Comparison of ENCODE assay signal across 8 cellular contexts in the genomic region with DNA sequence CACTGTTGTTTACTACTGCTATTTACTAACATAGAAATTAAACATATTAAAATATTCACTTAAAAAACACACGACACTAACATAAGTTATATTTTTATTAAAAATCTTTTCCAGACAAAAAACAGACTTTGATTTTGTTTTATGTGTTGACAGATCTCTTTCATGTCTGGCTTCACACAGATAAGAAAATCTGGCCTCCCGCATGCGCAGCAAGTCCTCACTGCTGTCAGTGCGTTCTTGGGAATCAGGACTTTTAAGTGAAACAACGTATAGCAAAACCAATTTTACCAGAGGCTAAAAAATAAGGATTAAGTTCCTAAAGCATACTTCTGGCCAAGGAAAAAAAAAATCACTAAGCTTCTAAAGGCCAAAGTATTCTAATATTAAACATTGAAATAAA. TPM values are rescaled to one million over a fixed set of nuclear protein-coding genes. Genes with fewer than 3 reads are reported as not detected.
DNase-seq lines count a peak whose midpoint lies in the region; ATAC-seq, FAIRE-seq and TF ChIP-seq lines count a peak whose summit lies in the region.

No MANE protein-coding gene starts in this region.

- WGBS in H9 (ENCODE audit: extremely low coverage, insufficient read length, low lambda C conversion rate) = no CpG with 5 or more reads among the region's 5 CpGs

- no peak overlapping the region for H2BK20ac ChIP-seq in H9 (ENCODE audit: low read depth, low read length, poor library complexity, severe bottlenecking)

- H2AK5ac ChIP-seq in H9 (ENCODE audit: insufficient read length, low read length) = no peak overlapping the region

- H3K23ac ChIP-seq in H9 (ENCODE audit: insufficient read length, low read depth, low read length) = no peak overlapping the region

- H3K23me2 ChIP-seq in H9 (ENCODE audit: insufficient read length, low read depth, low read length, poor library complexity, severe bottlenecking) = peaks cover 5% of the 10 kb centered on the region

- ATAC-seq in HG03439 (IDR thresholded peaks at IDR 0.05; ENCODE audit: unreplicated experiment) = no peak

- H3K79me2 ChIP-seq in H9 (ENCODE audit: insufficient read depth, low read length) = peaks cover 29% of the 10 kb centered on the region

- H2BK120ac ChIP-seq in H9 (ENCODE audit: low read depth, low read length, poor library complexity, severe bottlenecking) = no peak overlapping the region

- TF ChIP-seq CTCF in H9 (conservative IDR thresholded peaks at IDR 0.05) (no peak), osteocyte (IDR thresholded peaks at IDR 0.05) (no peak), D721Med (IDR thresholded peaks at IDR 0.05; ENCODE audit: insufficient read depth, missing control alignments) (no peak)

- H3K9ac ChIP-seq in H9 (ENCODE audit: extremely low read depth, insufficient read length, low read length) (peak overlapping the region; percentile 53), SK-N-MC (ENCODE audit: insufficient read length) (peak overlapping the region; percentile 82), endocrine pancreas (ENCODE audit: control insufficient read depth, insufficient read depth, low read length) (peak overlapping the region; percentile 60)

- H2BK15ac ChIP-seq in H9 (ENCODE audit: low read depth, low read length) = no peak overlapping the region

- H3K9me3 ChIP-seq in H9 (ENCODE audit: control insufficient read depth, low read depth, low read length) (no peaks in the 10 kb centered on the region), SK-N-MC (ENCODE audit: low read depth, low read length) (no peaks in the 10 kb centered on the region), endocrine pancreas (ENCODE audit: control insufficient read depth, low read length) (no peaks in the 10 kb centered on the region)

- H4K20me1 ChIP-seq in H9 (ENCODE audit: control insufficient read depth, insufficient read depth, insufficient read length) = no peaks in the 10 kb centered on the region

- peaks cover 34% of the 10 kb centered on the region in 2 experiments for H3K4me1 Mint-ChIP-seq in H9
- H3K4me1 Mint-ChIP-seq in osteocyte (ENCODE audit: unreplicated experiment) = peaks cover 53% of the 10 kb centered on the region

- H3K18ac ChIP-seq in H9 (ENCODE audit: insufficient read length, low read depth, low read length) = no peak overlapping the region

- 0 out of 2 replicates have a peak, but pooled peaks cover 3% of the 10 kb centered on the region for H3K4me1 ChIP-seq in H9 (ENCODE audit: insufficient read depth, low read length)
- H3K4me1 ChIP-seq in endocrine pancreas (ENCODE audit: control insufficient read depth, insufficient read depth, low read length) = peaks cover 11% of the 10 kb centered on the region

- H3K4me3 ChIP-seq in SK-N-MC (peak overlapping the region; percentile 91), endocrine pancreas (ENCODE audit: control insufficient read depth, insufficient read depth, low read length) (peak overlapping the region; percentile 77)

- no peak for DNase-seq in H9
- no peak for DNase-seq in SK-N-MC (ENCODE audit: low read depth, low spot score)
- no peak for DNase-seq in osteocyte (ENCODE audit: extremely low spot score, unreplicated experiment)
- no peak for DNase-seq in D721Med (ENCODE audit: insufficient read length, low spot score)
- DNase-seq in NCI-H510A treated with DMSO at 0.1 percent for 48 hours (lab: John Stamatoyannopoulos, UW) = no peak
- DNase-seq in OCI-M2 (lab: John Stamatoyannopoulos, UW; ENCODE audit: unreplicated experiment) = no peak

- H3K4me3 Mint-ChIP-seq in H9 (peak overlapping the region; percentile 93 to 96), osteocyte (ENCODE audit: unreplicated experiment) (peak overlapping the region; percentile 87)

- H2BK12ac ChIP-seq in H9 (ENCODE audit: insufficient read length, low read depth, low read length) = no peak overlapping the region

- no peaks in the 10 kb centered on the region; a peak in 1 of 5 replicates for H3K9me3 Mint-ChIP-seq in H9
- H3K9me3 Mint-ChIP-seq in osteocyte (ENCODE audit: unreplicated experiment) = no peaks in the 10 kb centered on the region

- peaks cover 8% of the 10 kb centered on the region for H3K36me3 ChIP-seq in SK-N-MC (ENCODE audit: insufficient read depth, low read length)
- H3K36me3 ChIP-seq in endocrine pancreas (ENCODE audit: control insufficient read depth, insufficient read depth, low read length) = peaks cover 2% of the 10 kb centered on the region

- H3T11ph ChIP-seq in H9 (ENCODE audit: low read length) = no peak overlapping the region

- H3K27ac Mint-ChIP-seq in H9 (peak overlapping the region in 2 of 3 experiments; percentile 98 to 100; a peak in 4 of 7 replicates), osteocyte (ENCODE audit: unreplicated experiment) (peak overlapping the region; percentile 99)

- no peak overlapping the region for H3K56ac ChIP-seq in H9 (ENCODE audit: insufficient read length, low read depth, low read length)

- H4K8ac ChIP-seq in H9 (replicated peaks; ENCODE audit: insufficient read length, low read depth, low read length) = no peak overlapping the region

- H4K5ac ChIP-seq in H9 (ENCODE audit: insufficient read length, low read depth, low read length) = no peak overlapping the region

- no peak overlapping the region for H2AFZ ChIP-seq in H9 (ENCODE audit: low read length)

- H3K27me3 Mint-ChIP-seq in H9 (ENCODE audit: low read depth) (no peaks in the 10 kb centered on the region), osteocyte (ENCODE audit: unreplicated experiment) (no peaks in the 10 kb centered on the region)

- peak overlapping the region; percentile 41 for H3K27ac ChIP-seq in H9 (ENCODE audit: insufficient read length, low read depth, low read length)
- peak overlapping the region; percentile 76; the same call in 1 of the 2 replicates for H3K27ac ChIP-seq in SK-N-MC

- peaks cover 2% of the 10 kb centered on the region for H3K79me1 ChIP-seq in H9 (ENCODE audit: insufficient read depth, low read depth, low read length, poor library complexity, severe bottlenecking)

- no peak overlapping the region for H3K14ac ChIP-seq in H9 (ENCODE audit: insufficient read depth, low read length)

- peak overlapping the region; percentile 51 for H3K4me2 ChIP-seq in H9 (ENCODE audit: insufficient read depth, insufficient read length, low read length)

- H3K27me3 ChIP-seq in H9 (ENCODE audit: insufficient read depth, low read length) = no peaks in the 10 kb centered on the region
- H3K27me3 ChIP-seq in endocrine pancreas (ENCODE audit: control insufficient read depth, insufficient read depth, low read length) = no peaks in the 10 kb centered on the region

- H3K36me3 Mint-ChIP-seq in H9 (ENCODE audit: insufficient read depth in 1 of 3, low read depth in 3 of 3) (peaks cover 20 to 49% (median 49%) of the 10 kb centered on the region in 3 experiments), osteocyte (ENCODE audit: unreplicated experiment) (peaks cover 13% of the 10 kb centered on the region)

- no peak overlapping the region for H2BK5ac ChIP-seq in H9 (ENCODE audit: insufficient read length, low read length)

- H3K4ac ChIP-seq in H9 (ENCODE audit: low read depth, low read length) = no peak overlapping the region

- no peak overlapping the region for H4K91ac ChIP-seq in H9 (ENCODE audit: insufficient read length, low read depth, low read length)

- no peak for FAIRE-seq in D721Med (lab: Jason Lieb, UNC)

RNA-seq across cellular contexts. Expression of gene IDI1, which starts 1.2 kb away (rescaled TPM):
- 40.8 and 44.7 TPM in 2 replicates for total RNA-seq in H9 (2021)
- 26.0 and 31.7 TPM in 2 replicates for total RNA-seq in osteocyte

RNA-seq across cellular contexts. Expression of gene WDR37, which starts 6.0 kb away (rescaled TPM):
- 13.1 and 14.0 TPM in 2 replicates for total RNA-seq in H9 (2021)
- 13.6 and 15.3 TPM in 2 replicates for total RNA-seq in osteocyte

RNA-seq across cellular contexts. Expression of gene IDI2, which starts 24.5 kb away (rescaled TPM):
- total RNA-seq in H9 (2021) (not detected in 2 replicates), osteocyte (not detected in 2 replicates)
